Comparison of ENCODE assay signal across 1 cellular context in the genomic region with DNA sequence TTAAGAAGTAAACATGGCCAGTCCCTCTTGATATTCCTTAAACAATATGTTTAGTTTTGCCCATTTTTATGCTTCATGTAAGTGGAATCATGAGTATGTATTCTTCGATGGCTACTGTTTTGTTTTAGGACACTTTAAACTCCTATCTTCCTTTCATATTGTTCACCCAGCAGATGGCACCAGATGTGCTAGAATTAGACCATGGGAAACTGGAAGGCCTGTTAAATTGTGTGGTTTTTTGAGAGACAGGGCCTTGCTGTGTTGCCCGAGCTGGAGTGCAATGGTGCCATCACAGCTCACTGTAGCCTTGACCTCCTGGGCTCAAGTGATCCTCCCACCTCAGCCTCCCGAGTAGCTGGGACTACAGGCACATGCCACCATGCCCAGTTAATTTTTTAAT.
TF ChIP-seq lines count a peak whose summit lies in the region.

No MANE protein-coding gene starts in this region.

TF ChIP-seq in HepG2, 621 proteins besides CTCF, POLR2A, EP300 and RAD21:
- peak; percentile 47 for TF ChIP-seq STAG1 (CRISPR knock-in tag; IDR thresholded peaks at IDR 0.05)
